In the genomic region with DNA sequence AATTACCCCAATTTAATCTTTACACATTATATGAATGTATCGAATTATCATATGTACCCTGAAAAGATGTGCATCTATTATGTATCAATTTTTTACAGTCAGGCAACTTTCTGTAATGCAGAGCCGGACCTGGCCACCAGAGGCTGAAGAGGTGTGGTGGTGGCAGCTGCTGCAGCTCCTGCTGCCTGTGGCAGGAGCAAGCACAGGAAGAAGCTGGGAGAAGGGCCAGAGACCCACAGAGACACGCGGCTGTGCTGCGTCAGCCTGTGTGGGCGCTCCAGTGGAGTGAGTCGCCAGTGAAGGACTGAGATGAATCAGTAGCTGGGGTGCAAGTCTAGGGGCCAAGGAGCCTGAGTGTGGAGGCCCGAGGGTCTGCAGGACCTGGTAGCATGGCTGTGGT, we compare ENCODE assay signal across 9 cellular contexts.
DNase-seq lines count a peak whose midpoint lies in the region; ATAC-seq and TF ChIP-seq lines count a peak whose summit lies in the region.
"Had no signal": no experiment of that assay in that cellular context is flagged by ENCODE, and none has a peak within 500 bp of the region (broad histone marks: within the 10 kb centered on the region; RNA-seq: fewer than 3 reads in every experiment).

No MANE protein-coding gene starts in this region.

- no peak overlapping the region for H3K4me3 Mint-ChIP-seq in activated CD8-positive, alpha-beta memory T cell treated with anti-CD3 and anti-CD28 coated beads, Interleukin-2, amount 10 ng/mL, durations not matched to agents 7 days and 5 days
- H3K4me3 Mint-ChIP-seq: CD8-positive, alpha-beta memory T cell had no signal

- CTCF ChIA-PET in activated CD8-positive, alpha-beta memory T cell treated with anti-CD3 and anti-CD28 coated beads, Interleukin-2, amount 10 ng/mL, durations not matched to agents 7 days and 5 days (lab: Charles Lee): no interaction called here

- H3K27ac Mint-ChIP-seq in activated CD8-positive, alpha-beta memory T cell treated with anti-CD3 and anti-CD28 coated beads, Interleukin-2, amount 10 ng/mL, durations not matched to agents 7 days and 5 days: no peak overlapping the region
- H3K27ac Mint-ChIP-seq: CD8-positive, alpha-beta memory T cell had no signal

- TF ChIP-seq CTCF in epithelial cell of proximal tubule (conservative IDR thresholded peaks at IDR 0.05; ENCODE audit: low read depth, low read length): peak; percentile 53

- H3K4me1 Mint-ChIP-seq in activated CD8-positive, alpha-beta memory T cell treated with anti-CD3 and anti-CD28 coated beads, Interleukin-2, amount 10 ng/mL, durations not matched to agents 7 days and 5 days: peaks cover 4% of the 10 kb centered on the region
- H3K4me1 Mint-ChIP-seq: CD8-positive, alpha-beta memory T cell had no signal

- no peaks in the 10 kb centered on the region for H3K9me3 Mint-ChIP-seq in activated CD8-positive, alpha-beta memory T cell treated with anti-CD3 and anti-CD28 coated beads, Interleukin-2, amount 10 ng/mL, durations not matched to agents 7 days and 5 days (ENCODE audit: low read depth)
- H3K9me3 Mint-ChIP-seq: CD8-positive, alpha-beta memory T cell had no signal

- H3K36me3 Mint-ChIP-seq in activated CD8-positive, alpha-beta memory T cell treated with anti-CD3 and anti-CD28 coated beads, Interleukin-2, amount 10 ng/mL, durations not matched to agents 7 days and 5 days: no peaks in the 10 kb centered on the region
- H3K36me3 Mint-ChIP-seq: CD8-positive, alpha-beta memory T cell had no signal

- ATAC-seq in activated CD8-positive, alpha-beta memory T cell treated with anti-CD3 and anti-CD28 coated beads, Interleukin-2, amount 10 ng/mL, durations not matched to agents 7 days and 5 days: no peak
- no peak for ATAC-seq in HG03025 (IDR thresholded peaks at IDR 0.05; ENCODE audit: low FRiP score, unreplicated experiment)

- H3K27me3 Mint-ChIP-seq in activated CD8-positive, alpha-beta memory T cell treated with anti-CD3 and anti-CD28 coated beads, Interleukin-2, amount 10 ng/mL, durations not matched to agents 7 days and 5 days: peaks cover 47% of the 10 kb centered on the region

- H3K4me3 ChIP-seq in epithelial cell of proximal tubule (ENCODE audit: low read depth, low read length): no peak overlapping the region

- DNase-seq in activated CD8-positive, alpha-beta memory T cell treated with anti-CD3 and anti-CD28 coated beads, Interleukin-2, amount 50 U/mL, for 48 hours: peak; percentile 59
- DNase-seq in activated CD8-positive, alpha-beta memory T cell treated with anti-CD3 and anti-CD28 coated beads, Interleukin-2, amount 10 ng/mL, durations not matched to agents 7 days and 5 days: no peak
- DNase-seq in NCI-H69 (lab: John Stamatoyannopoulos, UW) (peak; percentile 44), epithelial cell of proximal tubule (ENCODE audit: low read depth) (no peak), pons (ENCODE audit: low spot score) (no peak), NCI-H2196 treated with DMSO at 0.1 percent for 48 hours (lab: John Stamatoyannopoulos, UW; ENCODE audit: unreplicated experiment) (no peak)
- peak; percentile 2 to 36 for DNase-seq in stimulated activated CD8-positive, alpha-beta memory T cell treated with anti-CD3 and anti-CD28 coated beads, Interleukin-7, amount 100 ng/mL, for 48 hours (ENCODE audit: extremely low read depth in 1 of 2, low read depth in 1 of 2)
- DNase-seq: CD8-positive, alpha-beta memory T cell had no signal

Comparison
In these comparisons a context has a peak if more than half of its experiments do, and no peak if none do; other contexts are left out.
1. DNase-seq: peak in activated CD8-positive, alpha-beta memory T cell treated with anti-CD3 and anti-CD28 coated beads, Interleukin-2, amount 50 U/mL, for 48 hours (single experiment), NCI-H69 (single experiment) and stimulated activated CD8-positive, alpha-beta memory T cell treated with anti-CD3 and anti-CD28 coated beads, Interleukin-7, amount 100 ng/mL, for 48 hours (2 of 2); none in activated CD8-positive, alpha-beta memory T cell treated with anti-CD3 and anti-CD28 coated beads, Interleukin-2, amount 10 ng/mL, durations not matched to agents 7 days and 5 days (single experiment), epithelial cell of proximal tubule (single experiment), pons (single experiment) and NCI-H2196 treated with DMSO at 0.1 percent for 48 hours (single experiment).